In genomic region chr1:30360281-30360680, GRCh38 we compare ENCODE assay signal across 23 cellular contexts.
DNase-seq lines count a peak whose midpoint lies in the region; ATAC-seq and TF ChIP-seq lines count a peak whose summit lies in the region.
"Had no signal": no experiment of that assay in that cellular context is flagged by ENCODE, and none has a peak within 500 bp of the region (broad histone marks: within the 10 kb centered on the region; RNA-seq: fewer than 3 reads in every experiment).

No MANE protein-coding gene starts in this region.

- H3K36me3 ChIP-seq in neuronal stem cell (replicated peaks in 1 of 2; ENCODE audit: control insufficient read depth in 2 of 2, insufficient read depth in 2 of 2, low read length in 2 of 2) (no peaks in the 10 kb centered on the region), osteoblast (ENCODE audit: insufficient read depth, low read length) (no peaks in the 10 kb centered on the region)
- H3K36me3 ChIP-seq: BE2C, BLaER1 had no signal

- H3K4me1 ChIP-seq in neuronal stem cell (ENCODE audit: control insufficient read depth in 2 of 2, insufficient read depth in 1 of 2, low read depth in 1 of 2, low read length in 2 of 2) (peaks cover 0 to 9% of the 10 kb centered on the region in 2 donors), osteoblast (ENCODE audit: insufficient read depth, low read length) (no peaks in the 10 kb centered on the region)
- H3K4me1 ChIP-seq: BE2C had no signal

- no peaks in the 10 kb centered on the region for H3K79me2 ChIP-seq in osteoblast (ENCODE audit: insufficient read depth, low read length)

- no peak overlapping the region for H3K4me3 ChIP-seq in neuronal stem cell (ENCODE audit: low read length in 2 of 2)
- H3K4me3 ChIP-seq in osteoblast (ENCODE audit: insufficient read depth, low read length) = no peak overlapping the region
- H3K4me3 ChIP-seq: BLaER1, GM12878 had no signal

- no peaks in the 10 kb centered on the region for H3K79me1 ChIP-seq in neuronal stem cell (ENCODE audit: low read depth, low read length)

- no peak overlapping the region for H2BK120ac ChIP-seq in neuronal stem cell (ENCODE audit: low read depth, low read length)

- no peak overlapping the region for H3K18ac ChIP-seq in neuronal stem cell (ENCODE audit: low read length)

- H2BK12ac ChIP-seq in neuronal stem cell (ENCODE audit: low read length) = no peak overlapping the region

- H2BK15ac ChIP-seq in neuronal stem cell (ENCODE audit: low read length) = no peak overlapping the region

- peaks cover 2% of the 10 kb centered on the region for H3K27me3 Mint-ChIP-seq in activated CD8-positive, alpha-beta memory T cell treated with anti-CD3 and anti-CD28 coated beads, Interleukin-2, amount 10 ng/mL, durations not matched to agents 7 days and 5 days

- H2AFZ ChIP-seq in neuronal stem cell (ENCODE audit: low read length) = no peak overlapping the region
- H2AFZ ChIP-seq in osteoblast (ENCODE audit: low read length) = no peak overlapping the region

- H4K20me1 ChIP-seq in osteoblast (ENCODE audit: insufficient read depth, low read length) = no peaks in the 10 kb centered on the region
- H4K20me1 ChIP-seq: BLaER1 had no signal

- no peaks in the 10 kb centered on the region for H3K4me1 Mint-ChIP-seq in activated CD8-positive, alpha-beta memory T cell treated with anti-CD3 and anti-CD28 coated beads, Interleukin-2, amount 10 ng/mL, durations not matched to agents 7 days and 5 days
- H3K4me1 Mint-ChIP-seq: CD14-positive monocyte; CD4-positive, alpha-beta memory T cell; CD4-positive, CD25-positive, alpha-beta regulatory T cell; CD8-positive, alpha-beta memory T cell had no signal

- no CpG with 5 or more reads among the region's 2 CpGs for WGBS in neuronal stem cell (ENCODE audit: extremely low coverage in 2 of 2, insufficient read length in 2 of 2, insufficient replicate concordance in 1 of 2), 2 donors

- H3K4me2 ChIP-seq in neuronal stem cell (ENCODE audit: insufficient read depth, low read length, poor library complexity, severe bottlenecking) = no peak overlapping the region
- H3K4me2 ChIP-seq in osteoblast (ENCODE audit: insufficient read depth, low read length) = no peak overlapping the region
- H3K4me2 ChIP-seq: BLaER1 had no signal

- H3K27me3 ChIP-seq in neuronal stem cell (ENCODE audit: control insufficient read depth in 3 of 3, insufficient read depth in 3 of 3, low read depth in 1 of 3, low read length in 3 of 3) (peaks cover 0 to 2% (median 0%) of the 10 kb centered on the region in 3 experiments), osteoblast (ENCODE audit: insufficient read depth, low read length) (peaks cover 3% of the 10 kb centered on the region)
- H3K27me3 ChIP-seq: BE2C, BLaER1 had no signal

- no peak overlapping the region for H3K14ac ChIP-seq in neuronal stem cell (ENCODE audit: low read length)

- H3K9me3 Mint-ChIP-seq in activated CD8-positive, alpha-beta memory T cell treated with anti-CD3 and anti-CD28 coated beads, Interleukin-2, amount 10 ng/mL, durations not matched to agents 7 days and 5 days (ENCODE audit: low read depth) = no peaks in the 10 kb centered on the region

- no peak overlapping the region for H4K8ac ChIP-seq in neuronal stem cell (ENCODE audit: low read depth, low read length)

- DNase-seq in activated CD8-positive, alpha-beta memory T cell treated with anti-CD3 and anti-CD28 coated beads, Interleukin-2, amount 10 ng/mL, durations not matched to agents 7 days and 5 days = peak; percentile 5
- no peak for DNase-seq in activated CD8-positive, alpha-beta memory T cell treated with anti-CD3 and anti-CD28 coated beads, Interleukin-2, amount 50 U/mL, for 4 hours
- DNase-seq in neuronal stem cell (ENCODE audit: low spot score) = no peak
- DNase-seq in osteoblast (ENCODE audit: insufficient read length, low spot score, missing footprints) = peak; percentile 30
- DNase-seq in NCI-H2029 treated with DMSO at 0.1 percent for 48 hours (lab: John Stamatoyannopoulos, UW) = no peak
- no peak for DNase-seq in GM19240 (ENCODE audit: insufficient read length, low spot score)
- DNase-seq: 8988T; ACHN; BE2C; C1 segment of cervical spinal cord; CD4-positive, alpha-beta memory T cell; CD4-positive, CD25-positive, alpha-beta regulatory T cell; CD8-positive, alpha-beta memory T cell; COR-L47; DMS 273 treated with DMSO at 0.1 percent for 48 hours; DMS53; DMS79; DND-41; EL; GDM1 had no signal

- no peak overlapping the region for H3K27ac Mint-ChIP-seq in activated CD8-positive, alpha-beta memory T cell treated with anti-CD3 and anti-CD28 coated beads, Interleukin-2, amount 10 ng/mL, durations not matched to agents 7 days and 5 days
- H3K27ac Mint-ChIP-seq: CD14-positive monocyte; CD4-positive, alpha-beta memory T cell; CD4-positive, CD25-positive, alpha-beta regulatory T cell; CD8-positive, alpha-beta memory T cell had no signal

- no peak for TF ChIP-seq CTCF in osteoblast (IDR thresholded peaks at IDR 0.05; ENCODE audit: extremely low read depth, low read depth, low read length)

- no peak overlapping the region for H4K91ac ChIP-seq in neuronal stem cell (ENCODE audit: low read depth, low read length, poor library complexity)

- no peak overlapping the region for H3K27ac ChIP-seq in neuronal stem cell (replicated peaks; ENCODE audit: low read length)
- no peak overlapping the region for H3K27ac ChIP-seq in osteoblast (ENCODE audit: low read depth, low read length)
- H3K27ac ChIP-seq: BLaER1 had no signal

- no peak overlapping the region for H3K9ac ChIP-seq in neuronal stem cell (ENCODE audit: low read depth, low read length, poor library complexity)
- H3K9ac ChIP-seq: BLaER1 had no signal

- H2AK5ac ChIP-seq in neuronal stem cell (ENCODE audit: low read depth, low read length) = peak overlapping the region; percentile 64

- no peak for ATAC-seq in activated CD8-positive, alpha-beta memory T cell treated with anti-CD3 and anti-CD28 coated beads, Interleukin-2, amount 10 ng/mL, durations not matched to agents 7 days and 5 days
- ATAC-seq: GM12878 had no signal

- no peaks in the 10 kb centered on the region for H3K36me3 Mint-ChIP-seq in activated CD8-positive, alpha-beta memory T cell treated with anti-CD3 and anti-CD28 coated beads, Interleukin-2, amount 10 ng/mL, durations not matched to agents 7 days and 5 days
- H3K36me3 Mint-ChIP-seq: CD14-positive monocyte; CD4-positive, alpha-beta memory T cell; CD4-positive, CD25-positive, alpha-beta regulatory T cell; CD8-positive, alpha-beta memory T cell had no signal

- no peak overlapping the region for H2BK5ac ChIP-seq in neuronal stem cell (ENCODE audit: low read length)

- no peak overlapping the region for H3K4ac ChIP-seq in neuronal stem cell (ENCODE audit: low read length)

- H3K23ac ChIP-seq in neuronal stem cell (ENCODE audit: low read depth, low read length, poor library complexity) = no peak overlapping the region

- H3K4me3 Mint-ChIP-seq in activated CD8-positive, alpha-beta memory T cell treated with anti-CD3 and anti-CD28 coated beads, Interleukin-2, amount 10 ng/mL, durations not matched to agents 7 days and 5 days = no peak overlapping the region
- H3K4me3 Mint-ChIP-seq: CD14-positive monocyte; CD4-positive, alpha-beta memory T cell; CD4-positive, CD25-positive, alpha-beta regulatory T cell; CD8-positive, alpha-beta memory T cell had no signal

- CTCF ChIA-PET in activated CD8-positive, alpha-beta memory T cell treated with anti-CD3 and anti-CD28 coated beads, Interleukin-2, amount 10 ng/mL, durations not matched to agents 7 days and 5 days (lab: Charles Lee) = interaction anchor here (2.0 kb wide), 1 partner anchor 20 kb away, joined by 4 read pairs; no protein-coding TSS in a partner anchor

- no peaks in the 10 kb centered on the region for H3K9me3 ChIP-seq in neuronal stem cell (replicated peaks in 1 of 2; ENCODE audit: control insufficient read depth in 2 of 2, insufficient read depth in 1 of 2, low read depth in 1 of 2, low read length in 2 of 2)
- no peaks in the 10 kb centered on the region for H3K9me3 ChIP-seq in osteoblast (ENCODE audit: low read depth, low read length)
- H3K9me3 ChIP-seq: BE2C, BLaER1 had no signal

Comparison
In these comparisons a context has a peak if more than half of its experiments do, and no peak if none do; other contexts are left out.
1. DNase-seq: peak in activated CD8-positive, alpha-beta memory T cell treated with anti-CD3 and anti-CD28 coated beads, Interleukin-2, amount 10 ng/mL, durations not matched to agents 7 days and 5 days (single experiment) and osteoblast (single experiment); none in activated CD8-positive, alpha-beta memory T cell treated with anti-CD3 and anti-CD28 coated beads, Interleukin-2, amount 50 U/mL, for 4 hours (single experiment), neuronal stem cell (single experiment), NCI-H2029 treated with DMSO at 0.1 percent for 48 hours (single experiment) and GM19240 (single experiment).